13 cellular contexts compared by ENCODE assay signal in genomic region chr2:85356186-85356585, GRCh38. TPM values are rescaled to one million over a fixed set of nuclear protein-coding genes. Genes with fewer than 3 reads are reported as not detected.
A peak's percentile ranks its signal among the peaks of the same experiment; 100 is the strongest.
DNase-seq lines count a peak whose midpoint lies in the region; ATAC-seq and TF ChIP-seq lines count a peak whose summit lies in the region.
"Had no signal": no experiment of that assay in that cellular context is flagged by ENCODE, and none has a peak within 500 bp of the region (broad histone marks: within the 10 kb centered on the region; RNA-seq: fewer than 3 reads in every experiment).

No MANE protein-coding gene starts in this region.

- peaks cover 17% of the 10 kb centered on the region for H3K36me3 Mint-ChIP-seq in nephron (ENCODE audit: low read depth)

- H3K4me3 Mint-ChIP-seq in nephron = peak overlapping the region; percentile 97 to 99 (median 98)

- H3K27me3 Mint-ChIP-seq in nephron (ENCODE audit: low read depth) = no peaks in the 10 kb centered on the region
- H3K27me3 Mint-ChIP-seq: CD4-positive, alpha-beta memory T cell had no signal

- no peak for TF ChIP-seq POLR2A in heart left ventricle (IDR thresholded peaks at IDR 0.05)

- WGBS in heart left ventricle, 4 donors = 60 to 79% (median 64%) methylated on average over 1 to 2 of the region's 2 CpGs

- H3K9me3 Mint-ChIP-seq in nephron = no peaks in the 10 kb centered on the region
- H3K9me3 Mint-ChIP-seq: CD4-positive, alpha-beta memory T cell had no signal

- H3K4me1 Mint-ChIP-seq in nephron = peaks cover 34% of the 10 kb centered on the region

- no peak for ATAC-seq in heart left ventricle
- no peak for ATAC-seq in GM18519 (IDR thresholded peaks at IDR 0.05; ENCODE audit: low FRiP score, unreplicated experiment)
- ATAC-seq in GM19452 (IDR thresholded peaks at IDR 0.05; ENCODE audit: unreplicated experiment) = no peak

- H3K4me1 ChIP-seq in left ventricle myocardium inferior (peaks cover 56% of the 10 kb centered on the region), heart left ventricle (peaks cover 0 to 37% (median 21%) of the 10 kb centered on the region in 12 donors), adipocyte (ENCODE audit: control insufficient read depth, insufficient read depth, low read length) (peaks cover 49% of the 10 kb centered on the region)

- peaks cover 53% of the 10 kb centered on the region for H3K36me3 ChIP-seq in left ventricle myocardium inferior
- peaks cover 0 to 60% (median 45%) of the 10 kb centered on the region in 9 donors for H3K36me3 ChIP-seq in heart left ventricle
- H3K36me3 ChIP-seq in adipocyte (ENCODE audit: control insufficient read depth, insufficient read depth, low read length, severe bottlenecking) = peaks cover 31% of the 10 kb centered on the region

- TF ChIP-seq CTCF in left ventricle myocardium inferior (IDR thresholded peaks at IDR 0.05; ENCODE audit: borderline replicate concordance) (no peak), heart left ventricle (IDR thresholded peaks at IDR 0.05) (no peak), nephron (IDR thresholded peaks at IDR 0.05; ENCODE audit: unreplicated experiment in 3 of 3) (no peak)

- intact Hi-C loops in left ventricle myocardium inferior (cut with micrococcal nuclease) = no loop called here
- intact Hi-C loops in heart left ventricle (cut with DNase I) = no loop called here

- H3K27ac ChIP-seq in left ventricle myocardium inferior (replicated peaks) = no peak overlapping the region
- H3K27ac ChIP-seq in heart left ventricle = no peak overlapping the region

- no peak overlapping the region for H3K27ac Mint-ChIP-seq in nephron

- peak overlapping the region; percentile 79 for H3K4me3 ChIP-seq in left ventricle myocardium inferior
- no peak overlapping the region for H3K4me3 ChIP-seq in heart left ventricle
- H3K4me3 ChIP-seq in adipocyte (ENCODE audit: low read length) = no peak overlapping the region

- no peaks in the 10 kb centered on the region for H3K27me3 ChIP-seq in left ventricle myocardium inferior (ENCODE audit: low read depth)
- H3K27me3 ChIP-seq in heart left ventricle = no peaks in the 10 kb centered on the region
- no peaks in the 10 kb centered on the region for H3K27me3 ChIP-seq in adipocyte (replicated peaks; ENCODE audit: control insufficient read depth, insufficient read depth, low read length)

- H3K9me3 ChIP-seq in left ventricle myocardium inferior (replicated peaks) = no peaks in the 10 kb centered on the region
- H3K9me3 ChIP-seq in heart left ventricle = no peaks in the 10 kb centered on the region
- H3K9me3 ChIP-seq in adipocyte (ENCODE audit: control insufficient read depth, low read length) = no peaks in the 10 kb centered on the region

- DNase-seq in left ventricle myocardium inferior (no peak), heart left ventricle (no peak), adipocyte (ENCODE audit: low read depth) (no peak), LoVo (ENCODE audit: low spot score) (no peak), AML-193 (lab: John Stamatoyannopoulos, UW) (no peak)
- DNase-seq: CD4-positive, alpha-beta memory T cell; NCI-H1105; NCI-H1694 treated with DMSO at 0.1 percent for 48 hours; NCI-H69; NK-92 treated with Interleukin-12 subunit alpha and Interleukin-12 subunit beta, amount 100 ng/mL, for 24 hours had no signal

- H3K9ac ChIP-seq in adipocyte (ENCODE audit: low read length) = peak overlapping the region; percentile 52

RNA-seq across cellular contexts. Expression of gene ELMOD3, which starts 1.6 kb away (rescaled TPM):
- total RNA-seq in left ventricle myocardium inferior (10.6 TPM), heart left ventricle (10 to 100 TPM in 4 of 9 donors, 1 to 10 TPM in 5; 6.0 to 18.0 (median 9.5) TPM)
- 10 to 100 TPM; 10.2 to 12.5 TPM for polyA plus RNA-seq in heart left ventricle

RNA-seq across cellular contexts. Expression of gene RETSAT, which starts 1.9 kb away (rescaled TPM):
- 39.4 TPM for total RNA-seq in left ventricle myocardium inferior
- 10 to 100 TPM; 27.5 to 74.9 (median 50.9) TPM for total RNA-seq in heart left ventricle
- 10 to 100 TPM; 22.5 to 36.3 TPM for polyA plus RNA-seq in heart left ventricle

RNA-seq across cellular contexts. Expression of gene TGOLN2, which starts 28.4 kb away (rescaled TPM):
- total RNA-seq in left ventricle myocardium inferior (71.5 TPM), heart left ventricle (100 to 1,000 TPM in 2 of 9 donors, 10 to 100 TPM in 7; 70.7 to 130 (median 83.5) TPM)
- 10 to 100 TPM; 15.5 to 57.3 TPM for polyA plus RNA-seq in heart left ventricle

RNA-seq across cellular contexts. Expression of gene CAPG, which starts 54.0 kb away (rescaled TPM):
- total RNA-seq in left ventricle myocardium inferior = 3.5 TPM
- total RNA-seq in heart left ventricle = 10 to 100 TPM in 3 of 9 donors, 1 to 10 TPM in 6; 2.8 to 91.6 (median 4.5) TPM
- 10 to 100 TPM in 1 of 2 donors, 1 to 10 TPM in 1; 2.9 to 15.6 TPM for polyA plus RNA-seq in heart left ventricle
